In genomic region chr6:40466986-40467584, GRCh38 we compare ENCODE assay signal across 34 cellular contexts.
"Had no signal": no experiment of that assay in that cellular context is flagged by ENCODE, and none has a peak within 500 bp of the region (broad histone marks: within the 10 kb centered on the region; RNA-seq: fewer than 3 reads in every experiment).

No MANE protein-coding gene starts in this region.

- H3K4me3 ChIP-seq: ascending aorta had no signal

- H3K4me1 Mint-ChIP-seq: activated B cell treated with CpG ODN at 0.5 μM for 24 hours; activated CD4-positive, alpha-beta memory T cell treated with anti-CD3 and anti-CD28 coated beads, Interleukin-2, amount 10 ng/mL, durations not matched to agents 7 days and 5 days; activated CD4-positive, alpha-beta T cell treated with anti-CD3 and anti-CD28 coated beads for 36 hours; activated CD4-positive, alpha-beta T cell treated with anti-CD3 and anti-CD28 coated beads, Interleukin-2, amount 10 ng/mL, durations not matched to agents 7 days and 5 days; activated CD8-positive, alpha-beta memory T cell treated with anti-CD3 and anti-CD28 coated beads, Interleukin-2, amount 10 ng/mL, durations not matched to agents 7 days and 5 days; activated naive CD8-positive, alpha-beta T cell treated with anti-CD3 and anti-CD28 coated beads for 36 hours; activated T-helper 17 cell treated with anti-CD3 and anti-CD28 coated beads, Interleukin-2, amount 50 U/mL, for 72 hours had no signal

- H3K4me1 ChIP-seq: ascending aorta had no signal

- FAIRE-seq: TTC549 had no signal

- H3K27me3 Mint-ChIP-seq: activated B cell treated with CpG ODN at 0.5 μM for 24 hours; activated CD4-positive, alpha-beta T cell treated with anti-CD3 and anti-CD28 coated beads for 36 hours had no signal

- H3K27ac Mint-ChIP-seq: activated B cell treated with CpG ODN at 0.5 μM for 24 hours; activated CD4-positive, alpha-beta memory T cell treated with anti-CD3 and anti-CD28 coated beads, Interleukin-2, amount 10 ng/mL, durations not matched to agents 7 days and 5 days; activated CD4-positive, alpha-beta T cell treated with anti-CD3 and anti-CD28 coated beads for 36 hours; activated CD4-positive, alpha-beta T cell treated with anti-CD3 and anti-CD28 coated beads, Interleukin-2, amount 10 ng/mL, durations not matched to agents 7 days and 5 days; activated CD8-positive, alpha-beta memory T cell treated with anti-CD3 and anti-CD28 coated beads, Interleukin-2, amount 10 ng/mL, durations not matched to agents 7 days and 5 days; activated CD8-positive, alpha-beta T cell treated with anti-CD3 and anti-CD28 coated beads, Interleukin-2, amount 10 ng/mL, durations not matched to agents 7 days and 5 days; activated naive CD4-positive, alpha-beta T cell treated with anti-CD3 and anti-CD28 coated beads for 36 hours; activated naive CD4-positive, alpha-beta T cell treated with anti-CD3 and anti-CD28 coated beads, Interleukin-2, amount 50 U/mL, for 72 hours; activated naive CD8-positive, alpha-beta T cell treated with anti-CD3 and anti-CD28 coated beads for 36 hours; activated T-cell treated with anti-CD3 and anti-CD28 coated beads, Interleukin-2, amount 50 U/mL, for 24 hours; activated T-helper 1 cell treated with anti-CD3 and anti-CD28 coated beads, Interleukin-12 subunit alpha, Interleukin-12 subunit beta, Interleukin-2, Interleukin-4 antibody, amounts not matched to agents 30 ng/mL and 10 ng/mL and 1 ng/mL, durations not matched to agents 14 hours and 24 hours and 36 hours; activated T-helper 17 cell treated with anti-CD3 and anti-CD28 coated beads, Interleukin-2, amount 50 U/mL, for 72 hours; brain; T-helper 1 cell treated with Interleukin-12 subunit alpha and Interleukin-12 subunit beta and Interleukin-4 antibody, amounts not matched to agents 30 μg/mL and 1 μg/mL, for 36 hours; T-helper 2 cell treated with Interferon-gamma antibody and Interleukin-4, amounts not matched to agents 5 μg/mL and 100 μg/mL, for 36 hours had no signal

- H3K36me3 ChIP-seq: ascending aorta had no signal

- ATAC-seq: activated CD4-positive, alpha-beta T cell treated with anti-CD3 and anti-CD28 coated beads for 36 hours; activated CD8-positive, alpha-beta memory T cell treated with anti-CD3 and anti-CD28 coated beads, Interleukin-2, amount 10 ng/mL, durations not matched to agents 7 days and 5 days; activated CD8-positive, alpha-beta T cell treated with anti-CD3 and anti-CD28 coated beads, Interleukin-2, amount 10 ng/mL, durations not matched to agents 7 days and 5 days; activated naive CD4-positive, alpha-beta T cell treated with anti-CD3 and anti-CD28 coated beads, Interleukin-2, amount 50 U/mL, for 72 hours; activated T-helper 17 cell treated with anti-CD3 and anti-CD28 coated beads, Interleukin-2, amount 50 U/mL, for 72 hours had no signal

- H3K9me3 Mint-ChIP-seq: activated B cell treated with CpG ODN at 0.5 μM for 24 hours; activated CD4-positive, alpha-beta memory T cell treated with anti-CD3 and anti-CD28 coated beads, Interleukin-2, amount 10 ng/mL, durations not matched to agents 7 days and 5 days; activated CD4-positive, alpha-beta T cell treated with anti-CD3 and anti-CD28 coated beads, Interleukin-2, amount 10 ng/mL, durations not matched to agents 7 days and 5 days; activated naive CD4-positive, alpha-beta T cell treated with anti-CD3 and anti-CD28 coated beads for 36 hours; activated naive CD8-positive, alpha-beta T cell treated with anti-CD3 and anti-CD28 coated beads for 36 hours; activated T-cell treated with anti-CD3 and anti-CD28 coated beads, Interleukin-2, amount 50 U/mL, for 24 hours; activated T-helper 1 cell treated with anti-CD3 and anti-CD28 coated beads, Interleukin-12 subunit alpha, Interleukin-12 subunit beta, Interleukin-2, Interleukin-4 antibody, amounts not matched to agents 30 ng/mL and 10 ng/mL and 1 ng/mL, durations not matched to agents 14 hours and 24 hours and 36 hours; activated T-helper 17 cell treated with anti-CD3 and anti-CD28 coated beads, Interleukin-2, amount 50 U/mL, for 72 hours; T-helper 1 cell treated with Interleukin-12 subunit alpha and Interleukin-12 subunit beta and Interleukin-4 antibody, amounts not matched to agents 30 μg/mL and 1 μg/mL, for 36 hours; T-helper 2 cell treated with Interferon-gamma antibody and Interleukin-4, amounts not matched to agents 5 μg/mL and 100 μg/mL, for 36 hours had no signal

- H3K36me3 Mint-ChIP-seq: activated CD8-positive, alpha-beta memory T cell treated with anti-CD3 and anti-CD28 coated beads, Interleukin-2, amount 10 ng/mL, durations not matched to agents 7 days and 5 days; activated naive CD4-positive, alpha-beta T cell treated with anti-CD3 and anti-CD28 coated beads, Interleukin-2, amount 50 U/mL, for 72 hours; activated naive CD8-positive, alpha-beta T cell treated with anti-CD3 and anti-CD28 coated beads for 36 hours; brain had no signal

- H3K27me3 ChIP-seq: ascending aorta had no signal

- H3K4me3 Mint-ChIP-seq: activated B cell treated with CpG ODN at 0.5 μM for 24 hours; activated CD4-positive, alpha-beta memory T cell treated with anti-CD3 and anti-CD28 coated beads, Interleukin-2, amount 10 ng/mL, durations not matched to agents 7 days and 5 days; activated CD4-positive, alpha-beta T cell treated with anti-CD3 and anti-CD28 coated beads for 36 hours; activated CD4-positive, alpha-beta T cell treated with anti-CD3 and anti-CD28 coated beads, Interleukin-2, amount 10 ng/mL, durations not matched to agents 7 days and 5 days; activated CD8-positive, alpha-beta memory T cell treated with anti-CD3 and anti-CD28 coated beads, Interleukin-2, amount 10 ng/mL, durations not matched to agents 7 days and 5 days; activated CD8-positive, alpha-beta T cell treated with anti-CD3 and anti-CD28 coated beads, Interleukin-2, amount 10 ng/mL, durations not matched to agents 7 days and 5 days; activated naive CD4-positive, alpha-beta T cell treated with anti-CD3 and anti-CD28 coated beads for 36 hours; activated naive CD8-positive, alpha-beta T cell treated with anti-CD3 and anti-CD28 coated beads for 36 hours; activated T-cell treated with anti-CD3 and anti-CD28 coated beads, Interleukin-2, amount 50 U/mL, for 24 hours; activated T-helper 1 cell treated with anti-CD3 and anti-CD28 coated beads, Interleukin-12 subunit alpha, Interleukin-12 subunit beta, Interleukin-2, Interleukin-4 antibody, amounts not matched to agents 30 ng/mL and 10 ng/mL and 1 ng/mL, durations not matched to agents 14 hours and 24 hours and 36 hours; activated T-helper 17 cell treated with anti-CD3 and anti-CD28 coated beads, Interleukin-2, amount 50 U/mL, for 72 hours; brain; T-helper 1 cell treated with Interleukin-12 subunit alpha and Interleukin-12 subunit beta and Interleukin-4 antibody, amounts not matched to agents 30 μg/mL and 1 μg/mL, for 36 hours; T-helper 2 cell treated with Interferon-gamma antibody and Interleukin-4, amounts not matched to agents 5 μg/mL and 100 μg/mL, for 36 hours had no signal

- DNase-seq: activated B cell treated with CpG ODN at 0.5 μM for 24 hours; activated CD4-positive, alpha-beta memory T cell treated with anti-CD3 and anti-CD28 coated beads, Interleukin-2, amount 10 ng/mL, durations not matched to agents 7 days and 5 days; activated CD4-positive, alpha-beta T cell treated with anti-CD3 and anti-CD28 coated beads for 1 hour; activated CD4-positive, alpha-beta T cell treated with anti-CD3 and anti-CD28 coated beads for 36 hours; activated CD4-positive, alpha-beta T cell treated with anti-CD3 and anti-CD28 coated beads for 48 hours; activated CD4-positive, alpha-beta T cell treated with anti-CD3 and anti-CD28 coated beads, Interleukin-2, amount 10 ng/mL, durations not matched to agents 7 days and 5 days; activated CD4-positive, alpha-beta T cell treated with anti-CD3 and anti-CD28 coated beads, Interleukin-2, amount 50 U/mL, for 48 hours; activated CD8-positive, alpha-beta memory T cell treated with anti-CD3 and anti-CD28 coated beads for 24 hours; activated CD8-positive, alpha-beta memory T cell treated with anti-CD3 and anti-CD28 coated beads, Interleukin-2, amount 10 ng/mL, durations not matched to agents 7 days and 5 days; activated CD8-positive, alpha-beta memory T cell treated with anti-CD3 and anti-CD28 coated beads, Interleukin-2, amount 50 U/mL, for 48 hours; activated CD8-positive, alpha-beta T cell treated with anti-CD3 and anti-CD28 coated beads, Interleukin-2, amount 10 ng/mL, durations not matched to agents 7 days and 5 days; activated effector memory CD4-positive, alpha-beta T cell treated with anti-CD3 and anti-CD28 coated beads, Interleukin-2, amount 50 U/mL, for 16 hours; activated gamma-delta T cell treated with Interleukin-2 at 50 U/mL for 16 hours; activated naive CD4-positive, alpha-beta T cell; activated naive CD4-positive, alpha-beta T cell treated with anti-CD3 and anti-CD28 coated beads for 36 hours; activated naive CD4-positive, alpha-beta T cell treated with anti-CD3 and anti-CD28 coated beads, Interleukin-2, amount 50 U/mL, for 16 hours; activated naive CD8-positive, alpha-beta T cell treated with anti-CD3 and anti-CD28 coated beads for 36 hours; activated T-cell treated with anti-CD3 and anti-CD28 coated beads, Interleukin-2, amount 50 U/mL, for 24 hours; activated T-cell treated with anti-CD3 and anti-CD28 coated beads, Interleukin-2, amount 50 U/mL, for 48 hours; amygdala; anterior cingulate cortex; central memory CD4-positive, alpha-beta T cell; T-helper 1 cell; T-helper 2 cell; T-helper 9 cell had no signal

- H3K9me3 ChIP-seq: ascending aorta had no signal

- H3K27ac ChIP-seq: ascending aorta, VCaP had no signal
